ENCODE assay signal across 20 cellular contexts in the genomic region with DNA sequence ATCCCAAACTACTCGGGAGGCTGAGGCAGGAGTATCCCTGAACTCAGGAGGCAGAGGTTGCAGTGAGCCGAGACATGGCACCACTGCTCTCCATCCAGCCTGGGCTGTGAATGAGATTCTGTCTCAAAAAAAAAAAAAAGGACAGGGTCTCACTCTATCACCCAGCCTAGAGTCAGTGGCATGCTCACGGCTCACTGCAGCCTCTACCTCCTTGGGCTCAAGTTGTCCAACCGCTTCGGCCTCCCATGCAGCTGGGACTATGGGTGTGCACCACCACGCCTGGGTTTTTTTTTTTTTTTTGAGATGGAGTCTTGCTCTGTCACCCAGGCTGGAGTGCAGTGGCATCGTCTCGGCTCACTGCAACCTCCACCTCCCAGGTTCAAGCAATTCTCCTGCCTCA. TPM values are rescaled to one million over a fixed set of nuclear protein-coding genes. Genes with fewer than 3 reads are reported as not detected.
A peak's percentile ranks its signal among the peaks of the same experiment; 100 is the strongest.
DNase-seq lines count a peak whose midpoint lies in the region; ATAC-seq, FAIRE-seq and TF ChIP-seq lines count a peak whose summit lies in the region.
"Had no signal": no experiment of that assay in that cellular context is flagged by ENCODE, and none has a peak within 500 bp of the region (broad histone marks: within the 10 kb centered on the region; RNA-seq: fewer than 3 reads in every experiment).

No MANE protein-coding gene starts in this region.

- no peak overlapping the region for H3K9ac ChIP-seq in Karpas-422 (ENCODE audit: low read length)
- H3K9ac ChIP-seq in K562 (ENCODE audit: insufficient read depth in 1 of 2, low read depth in 2 of 2, low read length in 2 of 2), result no peak overlapping the region
- H3K9ac ChIP-seq: BLaER1 treated with 17β-estradiol and CSF1 and Interleukin-3, amounts not matched to agents 10 nM and 100 nM had no signal

- CTCF ChIA-PET in K562 (lab: Yijun Ruan, JAX; ENCODE audit: low intra/inter-chr PET ratio), result no interaction called here

- H3K27me3 ChIP-seq in Karpas-422 (ENCODE audit: low read length) (no peaks in the 10 kb centered on the region), K562 (ENCODE audit: control insufficient read depth in 2 of 2, insufficient read depth in 2 of 2, low read length in 2 of 2) (no peaks in the 10 kb centered on the region)
- H3K27me3 ChIP-seq: BE2C; BLaER1 treated with 17β-estradiol and CSF1 and Interleukin-3, amounts not matched to agents 10 nM and 100 nM had no signal

- peaks cover 45% of the 10 kb centered on the region for H3K4me1 ChIP-seq in Karpas-422 (ENCODE audit: low read length)
- peaks cover 6 to 73% of the 10 kb centered on the region in 2 experiments; a peak in 4 of 5 replicates for H3K4me1 ChIP-seq in K562 (replicated peaks in 1 of 2; ENCODE audit: control insufficient read depth in 2 of 2, insufficient read depth in 2 of 2, low read length in 2 of 2)

- ATAC-seq in K562 (no peak), GM18867 (IDR thresholded peaks at IDR 0.05; ENCODE audit: unreplicated experiment) (no peak)
- ATAC-seq: HCT116 had no signal

- no peaks in the 10 kb centered on the region for H3K79me2 ChIP-seq in Karpas-422 (ENCODE audit: low read length)
- peaks cover 6% of the 10 kb centered on the region for H3K79me2 ChIP-seq in K562 (ENCODE audit: control insufficient read depth, insufficient read depth, low read length)

- H2AFZ ChIP-seq in Karpas-422 (ENCODE audit: low read length), result no peak overlapping the region
- no peak overlapping the region for H2AFZ ChIP-seq in K562 (ENCODE audit: low read depth, low read length)
- H2AFZ ChIP-seq: GM23338 had no signal

- H3K27ac ChIP-seq in 22Rv1 (peak overlapping the region; percentile 88), Karpas-422 (ENCODE audit: low read length) (no peak overlapping the region), K562 (ENCODE audit: extremely low read depth, low read depth, low read length) (no peak overlapping the region)
- H3K27ac ChIP-seq: BLaER1 treated with 17β-estradiol and CSF1 and Interleukin-3, amounts not matched to agents 10 nM and 100 nM had no signal

- H3K9me2 ChIP-seq in Karpas-422 (replicated peaks; ENCODE audit: insufficient read depth, low read length), result no peaks in the 10 kb centered on the region

- H3K36me3 ChIP-seq in Karpas-422 (ENCODE audit: insufficient read depth, low read length) (peaks cover 24% of the 10 kb centered on the region), K562 (ENCODE audit: control insufficient read depth, insufficient read depth, low read length) (peaks cover 40% of the 10 kb centered on the region; the same call in 2 of the 3 replicates)

- intact Hi-C loops in K562 (cut with micrococcal nuclease), result no loop called here

- TF ChIP-seq POLR2A in K562 (conservative IDR thresholded peaks at IDR 0.05), result no peak
- TF ChIP-seq POLR2A in GM12891 (IDR thresholded peaks at IDR 0.05; ENCODE audit: low read depth, low read length), result no peak

- no peak for TF ChIP-seq EP300 in K562 (IDR thresholded peaks at IDR 0.05; ENCODE audit: low read length)

- POLR2A ChIA-PET in K562 (lab: Yijun Ruan, JAX), result interaction anchor here (0.6 to 2.5 kb wide), 4 partner anchors 8 to 785 kb away, joined by 3 to 26 read pairs (median 8); no protein-coding TSS in a partner anchor

- no peak overlapping the region for H3K4me3 ChIP-seq in GM12865 (ENCODE audit: low read depth, low read length)
- H3K4me3 ChIP-seq in Karpas-422 (ENCODE audit: low read length), result no peak overlapping the region
- no peak overlapping the region for H3K4me3 ChIP-seq in K562
- H3K4me3 ChIP-seq: BLaER1 treated with 17β-estradiol and CSF1 and Interleukin-3, amounts not matched to agents 10 nM and 100 nM; GM23338 had no signal

- DNase-seq in GM12865 (ENCODE audit: low read depth) (peak; percentile 3), Karpas-422 (peak; percentile 78), K562 (ENCODE audit: extremely low read depth in 1 of 4, low spot score in 3 of 4) (no peak), Ammon's horn (ENCODE audit: low spot score) (no peak), GM12891 (ENCODE audit: insufficient read length, low spot score) (no peak)
- DNase-seq: BE2C; CD4-positive, alpha-beta T cell; CD8-positive, alpha-beta memory T cell; DMS 273 treated with DMSO at 0.1 percent for 48 hours; DMS79; EL; GDM1; HFFc6 had no signal

- TF ChIP-seq RAD21 in K562 (CRISPR knock-in tag; conservative IDR thresholded peaks at IDR 0.05 in 1 of 2, IDR thresholded peaks at IDR 0.05 in 1 of 2), result no peak

- H3K9me3 ChIP-seq in Karpas-422 (ENCODE audit: low read length) (no peaks in the 10 kb centered on the region), K562 (replicated peaks; ENCODE audit: control insufficient read depth, insufficient read depth, low read depth, low read length) (peaks cover 7% of the 10 kb centered on the region)
- H3K9me3 ChIP-seq: BE2C had no signal

- BruUV-seq in K562 (replicated peaks; lab: Mats Ljungman, UMichigan), result no TSS peak

- FAIRE-seq in K562 (lab: Jason Lieb, UNC) (no peak), GM12891 (lab: Jason Lieb, UNC) (no peak)
- FAIRE-seq: A204.1, D721Med had no signal

- H4K20me1 ChIP-seq in Karpas-422 (ENCODE audit: insufficient read depth, low read depth, low read length) (peaks cover 22% of the 10 kb centered on the region), K562 (replicated peaks; ENCODE audit: control insufficient read depth, insufficient read depth, low read length) (peaks cover 4% of the 10 kb centered on the region; the same call in 1 of the 2 replicates)

- in situ Hi-C loops in K562 (cut with MboI), result no loop called here

- 91% methylated on average over 6 of the region's 8 CpGs for WGBS in K562 (ENCODE audit: insufficient coverage, low coverage, missing lambda C conversion rate)

- H3K9me1 ChIP-seq in K562 (ENCODE audit: control insufficient read depth, insufficient read depth, low read length), result no peaks in the 10 kb centered on the region

- H3K4me2 ChIP-seq in Karpas-422 (ENCODE audit: low read depth, low read length, poor library complexity, severe bottlenecking) (no peak overlapping the region), K562 (ENCODE audit: insufficient read depth, low read length) (no peak overlapping the region)
- H3K4me2 ChIP-seq: BLaER1 treated with 17β-estradiol and CSF1 and Interleukin-3, amounts not matched to agents 10 nM and 100 nM; GM23338 had no signal

- TF ChIP-seq CTCF in 22Rv1 (IDR thresholded peaks at IDR 0.05) (no peak), GM12865 (IDR thresholded peaks at IDR 0.05; ENCODE audit: insufficient read depth, low read depth, low read length, missing control alignments) (no peak), K562 (IDR thresholded peaks at IDR 0.05 in 2 of 3, conservative IDR thresholded peaks at IDR 0.05 in 1 of 3; ENCODE audit: insufficient read depth in 2 of 3, low read depth in 1 of 3, low read length in 3 of 3) (no peak)

RNA-seq across cellular contexts. Expression of gene MKNK2, which starts 14.6 kb away (rescaled TPM):
- total RNA-seq in Karpas-422 (2014; rRNA removed; shearing (Covaris generic); ENCODE audit: low replicate concordance), result 526 and 862 TPM in 2 replicates
- 62.3 and 206 TPM in 2 replicates for total RNA-seq in K562 (2011; cell fraction: chromatin; rRNA removed; ENCODE audit: low replicate concordance)
- 137 and 161 TPM in 2 replicates for total RNA-seq in K562 (2011; cell fraction: nucleolus; rRNA removed)
- 83.2 and 85.9 TPM in 2 replicates for total RNA-seq in K562 (2011; cell fraction: nucleoplasm; rRNA removed)
- total RNA-seq in K562 (2014; rRNA removed) (83.9 and 114 TPM in 2 replicates), K562 (2014; rRNA removed; fragmentation: Illumina TruSeq; extraction: Trizol) (19.3 and 22.0 TPM in 2 replicates), K562 (2015; rRNA removed; fragmentation: Illumina TruSeq; extraction: Trizol) (48.6 and 51.9 TPM in 2 replicates), K562 (2021) (179 and 191 TPM in 2 replicates)
- polyA plus RNA-seq in K562 (2011; rRNA removed) (59.3 and 97.4 TPM in 2 replicates), K562 (2014; fragmentation: Illumina TruSeq; extraction: Trizol) (44.6 and 77.5 TPM in 2 replicates), K562 (2014; fragmentation: Nextera tagmentation; extraction: Ambion mirVana) (1 to 10 TPM; 5.1 to 5.5 TPM), K562 (2014; rRNA removed) (87.2 and 91.7 TPM in 2 replicates)
- 77.0 and 149 TPM in 2 replicates for polyA plus RNA-seq in K562 (2011; cell fraction: cytosol; rRNA removed)
- 131 and 186 TPM in 2 replicates for polyA plus RNA-seq in K562 (2011; cell fraction: nucleus; rRNA removed)
- 69.2 and 176 TPM in 2 replicates for polyA plus RNA-seq in K562 (2012)
- polyA minus RNA-seq in K562 (2011; rRNA and poly(A)+ RNA removed), result 39.4 and 48.9 TPM in 2 replicates
- polyA minus RNA-seq in K562 (2011; cell fraction: cytosol; rRNA and poly(A)+ RNA removed), result 99.7 and 155 TPM in 2 replicates
- polyA minus RNA-seq in K562 (2011; cell fraction: nucleus; rRNA and poly(A)+ RNA removed), result 43.6 and 57.8 TPM in 2 replicates
- 178 TPM for polyA plus RNA-seq in GM12891 (2012; ENCODE audit: low read depth, missing spikeins)

RNA-seq across cellular contexts. Expression of gene BTBD2, which starts 20.9 kb away (rescaled TPM):
- 66.8 and 112 TPM in 2 replicates for total RNA-seq in Karpas-422 (2014; rRNA removed; shearing (Covaris generic); ENCODE audit: low replicate concordance)
- 7.3 and 29.0 TPM in 2 replicates for total RNA-seq in K562 (2011; cell fraction: chromatin; rRNA removed; ENCODE audit: low replicate concordance)
- 16.4 and 17.0 TPM in 2 replicates for total RNA-seq in K562 (2011; cell fraction: nucleolus; rRNA removed)
- total RNA-seq in K562 (2011; cell fraction: nucleoplasm; rRNA removed), result 14.3 and 16.7 TPM in 2 replicates
- total RNA-seq in K562 (2014; rRNA removed), result 5.6 and 8.1 TPM in 2 replicates
- total RNA-seq in K562 (2014; rRNA removed; fragmentation: Illumina TruSeq; extraction: Trizol), result 1.5 and 2.0 TPM in 2 replicates
- 6.4 and 6.9 TPM in 2 replicates for total RNA-seq in K562 (2015; rRNA removed; fragmentation: Illumina TruSeq; extraction: Trizol)
- total RNA-seq in K562 (2021), result 13.3 and 15.6 TPM in 2 replicates
- polyA plus RNA-seq in K562 (2011; rRNA removed), result 10.2 and 30.9 TPM in 2 replicates
- polyA plus RNA-seq in K562 (2011; cell fraction: cytosol; rRNA removed), result 21.5 and 25.6 TPM in 2 replicates
- polyA plus RNA-seq in K562 (2011; cell fraction: nucleus; rRNA removed), result 21.2 and 25.9 TPM in 2 replicates
- 18.5 and 62.5 TPM in 2 replicates for polyA plus RNA-seq in K562 (2012)
- 7.4 and 11.0 TPM in 2 replicates for polyA plus RNA-seq in K562 (2014; fragmentation: Illumina TruSeq; extraction: Trizol)
- under 1 TPM; 0.10 to 0.28 TPM for polyA plus RNA-seq in K562 (2014; fragmentation: Nextera tagmentation; extraction: Ambion mirVana)
- polyA plus RNA-seq in K562 (2014; rRNA removed), result 9.6 TPM in 2 replicates
- 4.1 and 4.9 TPM in 2 replicates for polyA minus RNA-seq in K562 (2011; rRNA and poly(A)+ RNA removed)
- polyA minus RNA-seq in K562 (2011; cell fraction: cytosol; rRNA and poly(A)+ RNA removed), result 15.5 and 42.0 TPM in 2 replicates
- polyA minus RNA-seq in K562 (2011; cell fraction: nucleus; rRNA and poly(A)+ RNA removed), result 5.9 and 11.9 TPM in 2 replicates
- polyA plus RNA-seq in GM12891 (2012; ENCODE audit: low read depth, missing spikeins), result 42.2 TPM

RNA-seq across cellular contexts. Expression of gene MOB3A, which starts 59.7 kb away (rescaled TPM):
- total RNA-seq in Karpas-422 (2014; rRNA removed; shearing (Covaris generic); ENCODE audit: low replicate concordance), result 153 and 219 TPM in 2 replicates
- total RNA-seq in K562 (2011; cell fraction: chromatin; rRNA removed; ENCODE audit: low replicate concordance), result 14.5 and 31.8 TPM in 2 replicates
- total RNA-seq in K562 (2011; cell fraction: nucleolus; rRNA removed), result 13.9 and 14.7 TPM in 2 replicates
- 13.0 and 13.8 TPM in 2 replicates for total RNA-seq in K562 (2011; cell fraction: nucleoplasm; rRNA removed)
- total RNA-seq in K562 (2014; rRNA removed) (6.0 TPM in 2 replicates), K562 (2014; rRNA removed; fragmentation: Illumina TruSeq; extraction: Trizol) (2.6 and 2.7 TPM in 2 replicates), K562 (2015; rRNA removed; fragmentation: Illumina TruSeq; extraction: Trizol) (5.4 and 5.8 TPM in 2 replicates), K562 (2021) (20.5 and 24.1 TPM in 2 replicates)
- polyA plus RNA-seq in K562 (2011; rRNA removed) (10.9 and 24.8 TPM in 2 replicates), K562 (2014; fragmentation: Illumina TruSeq; extraction: Trizol) (11.9 and 12.0 TPM in 2 replicates), K562 (2014; fragmentation: Nextera tagmentation; extraction: Ambion mirVana) (1 to 10 TPM; 1.1 to 2.2 TPM), K562 (2014; rRNA removed) (8.2 and 10.3 TPM in 2 replicates)
- polyA plus RNA-seq in K562 (2011; cell fraction: cytosol; rRNA removed), result 30.7 and 31.8 TPM in 2 replicates
- polyA plus RNA-seq in K562 (2011; cell fraction: nucleus; rRNA removed), result 10.5 and 12.5 TPM in 2 replicates
- 10.9 and 12.9 TPM in 2 replicates for polyA plus RNA-seq in K562 (2012)
- polyA minus RNA-seq in K562 (2011; rRNA and poly(A)+ RNA removed), result 10.3 and 10.6 TPM in 2 replicates
- 26.8 and 37.9 TPM in 2 replicates for polyA minus RNA-seq in K562 (2011; cell fraction: cytosol; rRNA and poly(A)+ RNA removed)
- polyA minus RNA-seq in K562 (2011; cell fraction: nucleus; rRNA and poly(A)+ RNA removed), result 3.9 and 8.2 TPM in 2 replicates
- 112 TPM for polyA plus RNA-seq in GM12891 (2012; ENCODE audit: low read depth, missing spikeins)

Comparison
In these comparisons a context has a peak if more than half of its experiments do, and no peak if none do; other contexts are left out.
1. DNase-seq: peak in GM12865 (single experiment) and Karpas-422 (single experiment); none in K562 (0 of 4), Ammon's horn (single experiment) and GM12891 (single experiment).